Comparison of ENCODE assay signal across 9 cellular contexts in the genomic region with DNA sequence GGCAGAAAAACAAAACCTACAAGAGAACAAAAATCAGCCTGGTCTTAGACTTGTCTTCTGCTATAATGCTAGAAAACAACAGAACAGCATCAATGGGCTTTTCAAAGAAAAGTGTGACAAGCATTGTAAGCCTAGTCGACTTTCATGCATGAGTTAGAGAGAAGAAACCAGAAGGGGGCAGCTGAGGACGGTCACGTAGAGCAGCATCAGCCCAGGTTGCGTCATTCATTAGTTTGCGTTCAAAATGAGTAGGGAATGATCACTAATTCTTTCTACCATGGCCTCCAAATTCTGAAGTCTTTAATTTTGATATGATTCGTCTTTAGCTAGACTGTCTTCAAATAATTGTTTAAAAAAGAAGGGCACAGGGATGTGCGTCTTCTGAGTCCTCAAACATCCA. TPM values are rescaled to one million over a fixed set of nuclear protein-coding genes. Genes with fewer than 3 reads are reported as not detected.
DNase-seq lines count a peak whose midpoint lies in the region; ATAC-seq and TF ChIP-seq lines count a peak whose summit lies in the region.
"Had no signal": no experiment of that assay in that cellular context is flagged by ENCODE, and none has a peak within 500 bp of the region (broad histone marks: within the 10 kb centered on the region; RNA-seq: fewer than 3 reads in every experiment).

No MANE protein-coding gene starts in this region.

- no TSS peak for BruUV-seq in HCT116 (replicated peaks; lab: Mats Ljungman, UMichigan)

- no peaks in the 10 kb centered on the region for H3K27me3 ChIP-seq in CD4-positive, alpha-beta T cell (ENCODE audit: control insufficient read depth, insufficient read depth, low read length)
- H3K27me3 ChIP-seq in HCT116 (ENCODE audit: insufficient read depth, low read length), result no peaks in the 10 kb centered on the region
- no peaks in the 10 kb centered on the region for H3K27me3 ChIP-seq in RWPE2 (ENCODE audit: insufficient read depth, poor library complexity, severe bottlenecking)
- peaks cover 11% of the 10 kb centered on the region for H3K27me3 ChIP-seq in iPS-18a (ENCODE audit: control insufficient read depth, insufficient read depth, low read length)

- H4K20me1 ChIP-seq in HCT116 (ENCODE audit: insufficient read depth), result no peaks in the 10 kb centered on the region

- intact Hi-C loops in CD4-positive, alpha-beta T cell (cut with DNase I, micrococcal nuclease), result loop anchor here in 1 of 2 experiments (5.0 to 10.0 kb wide), 3 partner anchors 35 to 1688 kb away; partner anchors contain the start of gene CDK20
- intact Hi-C loops in HCT116 (cut with micrococcal nuclease), result loop anchor here (5.0 kb wide), 1 partner anchor 1035 kb away; no protein-coding TSS in a partner anchor

- POLR2A ChIA-PET in CD4-positive, alpha-beta T cell (lab: Charles Lee), result interaction anchor here (0.6 kb wide), 1 partner anchor 66 kb away, joined by 3 read pairs; no protein-coding TSS in a partner anchor
- POLR2A ChIA-PET in HCT116 (lab: Charles Lee), result no interaction called here

- ATAC-seq in CD4-positive, alpha-beta T cell (ENCODE audit: poor library complexity), result no peak
- no peak for ATAC-seq in HCT116
- no peak for ATAC-seq in RWPE2 (ENCODE audit: low read depth)
- no peak for ATAC-seq in GM21381 (IDR thresholded peaks at IDR 0.05; ENCODE audit: unreplicated experiment)
- ATAC-seq in HG03378 (IDR thresholded peaks at IDR 0.05; ENCODE audit: unreplicated experiment), result no peak

- TF ChIP-seq POLR2A in HCT116 (IDR thresholded peaks at IDR 0.05; ENCODE audit: borderline replicate concordance, extremely low read depth, insufficient read depth, insufficient read length), result no peak

- no peaks in the 10 kb centered on the region for H3K9me3 Mint-ChIP-seq in CD4-positive, alpha-beta T cell

- H3K4me1 ChIP-seq in HCT116 (ENCODE audit: control insufficient read depth in 1 of 2, insufficient read depth in 2 of 2, low read length in 2 of 2) (peaks cover 3 to 8% of the 10 kb centered on the region in 2 experiments; a peak in 3 of 4 replicates), RWPE2 (ENCODE audit: insufficient read depth, poor library complexity, severe bottlenecking) (no peaks in the 10 kb centered on the region), iPS-18a (ENCODE audit: control insufficient read depth, low read depth, low read length) (peaks cover 32% of the 10 kb centered on the region)

- DNase-seq in CD4-positive, alpha-beta T cell, result peak in 1 of 10 experiments; percentile 6
- DNase-seq in HCT116 (ENCODE audit: low read depth, low spot score) (no peak), RWPE2 (ENCODE audit: low spot score) (no peak), SK-N-DZ (ENCODE audit: low spot score) (no peak)
- no peak for DNase-seq in activated CD4-positive, alpha-beta T cell treated with anti-CD3 and anti-CD28 coated beads, Interleukin-2, amount 50 U/mL, for 1 hour
- DNase-seq: activated naive CD4-positive, alpha-beta T cell treated with anti-CD3 and anti-CD28 coated beads, Interleukin-2, amount 50 U/mL, for 16 hours had no signal

- no peaks in the 10 kb centered on the region for H3K9me3 ChIP-seq in CD4-positive, alpha-beta T cell (ENCODE audit: control insufficient read depth, low read length)
- H3K9me3 ChIP-seq in HCT116 (ENCODE audit: control insufficient read depth in 1 of 2, insufficient read depth in 1 of 2, low read depth in 1 of 2, low read length in 2 of 2) (no peaks in the 10 kb centered on the region), RWPE2 (ENCODE audit: severe bottlenecking) (no peaks in the 10 kb centered on the region), iPS-18a (ENCODE audit: control insufficient read depth, low read depth, low read length) (no peaks in the 10 kb centered on the region)

- RAD21 ChIA-PET in HCT116 (lab: Charles Lee; ENCODE audit: low non-redundant PET in 1 of 2, low total read pairs in 2 of 2, uncharacterized antibody in 2 of 2, unreplicated experiment in 2 of 2), result no interaction called here

- peak overlapping the region; percentile 31 for H3K27ac Mint-ChIP-seq in CD4-positive, alpha-beta T cell

- no peak overlapping the region for H2AFZ ChIP-seq in HCT116 (ENCODE audit: low read depth, low read length, poor library complexity, severe bottlenecking)

- H3K9ac ChIP-seq in HCT116 (ENCODE audit: low read length), result no peak overlapping the region
- H3K9ac ChIP-seq in iPS-18a (ENCODE audit: low read length), result peak overlapping the region; percentile 68

- no peak overlapping the region for H3K4me2 ChIP-seq in HCT116 (ENCODE audit: low read length)

- H3K36me3 ChIP-seq in HCT116 (ENCODE audit: control insufficient read depth in 1 of 2, insufficient read depth in 2 of 2, low read length in 2 of 2) (no peaks in the 10 kb centered on the region), RWPE2 (ENCODE audit: low read depth) (peaks cover 13% of the 10 kb centered on the region), iPS-18a (ENCODE audit: control insufficient read depth, low read depth, low read length) (no peaks in the 10 kb centered on the region)

- no peaks in the 10 kb centered on the region for H3K79me2 ChIP-seq in HCT116 (ENCODE audit: insufficient read depth, low read length)

- no peak for TF ChIP-seq CTCF in CD4-positive, alpha-beta T cell (IDR thresholded peaks at IDR 0.05)
- TF ChIP-seq CTCF in HCT116 (IDR thresholded peaks at IDR 0.05 in 2 of 3, conservative IDR thresholded peaks at IDR 0.05 in 1 of 3; ENCODE audit: borderline replicate concordance in 1 of 3, insufficient read depth in 1 of 3, low read depth in 2 of 3, low read length in 2 of 3) (peak; percentile 11 to 43 (median 34); a peak in 4 of 6 replicates), RWPE2 (IDR thresholded peaks at IDR 0.05; ENCODE audit: poor library complexity, severe bottlenecking) (peak; percentile 12)

- H3K4me3 ChIP-seq in HCT116 (replicated peaks in 1 of 2; ENCODE audit: low read depth in 1 of 2, low read length in 2 of 2) (no peak overlapping the region), RWPE2 (ENCODE audit: severe bottlenecking) (no peak overlapping the region), iPS-18a (ENCODE audit: low read length) (peak overlapping the region; percentile 42)

- no peak overlapping the region for H3K4me3 Mint-ChIP-seq in CD4-positive, alpha-beta T cell

- peaks cover 10% of the 10 kb centered on the region for H3K4me1 Mint-ChIP-seq in CD4-positive, alpha-beta T cell (ENCODE audit: low read depth)

- no peak overlapping the region for H3K27ac ChIP-seq in CD4-positive, alpha-beta T cell (ENCODE audit: low read depth, low read length)
- H3K27ac ChIP-seq in HCT116 (ENCODE audit: low read depth, low read length) (no peak overlapping the region), RWPE2 (ENCODE audit: poor library complexity, severe bottlenecking) (no peak overlapping the region), iPS-18a (ENCODE audit: low read length) (peak overlapping the region; percentile 57)

- no peaks in the 10 kb centered on the region for H3K9me2 ChIP-seq in HCT116 (ENCODE audit: insufficient read depth)

- CTCF ChIA-PET in CD4-positive, alpha-beta T cell (lab: Charles Lee), result no interaction called here
- CTCF ChIA-PET in HCT116 (lab: Charles Lee), result no interaction called here

- TF ChIP-seq RAD21 in HCT116 (IDR thresholded peaks at IDR 0.05; ENCODE audit: low read depth), result peak; percentile 40

- peaks cover 16% of the 10 kb centered on the region for H3K36me3 Mint-ChIP-seq in CD4-positive, alpha-beta T cell (ENCODE audit: low read depth)

- no peaks in the 10 kb centered on the region for H3K27me3 Mint-ChIP-seq in CD4-positive, alpha-beta T cell

TF ChIP-seq in HCT116, 20 proteins besides CTCF, POLR2A, EP300 and RAD21:
- TF ChIP-seq CEBPB (IDR thresholded peaks at IDR 0.05; ENCODE audit: low read depth), result peak; percentile 78
- no peak for TF ChIP-seq SP1 (IDR thresholded peaks at IDR 0.05; ENCODE audit: low read depth)
- TF ChIP-seq, protein P1, sequence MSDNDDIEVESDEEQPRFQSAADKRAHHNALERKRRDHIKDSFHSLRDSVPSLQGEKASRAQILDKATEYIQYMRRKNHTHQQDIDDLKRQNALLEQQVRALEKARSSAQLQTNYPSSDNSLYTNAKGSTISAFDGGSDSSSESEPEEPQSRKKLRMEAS (IDR thresholded peaks at IDR 0.05), result no peak

RNA-seq across cellular contexts. Expression of gene ISCA1, which starts 4.7 kb away (rescaled TPM):
- total RNA-seq in CD4-positive, alpha-beta T cell, result 10 to 100 TPM; 85.3 to 91.6 TPM
- 25.7 TPM for total RNA-seq in HCT116 (2021; ENCODE audit: unreplicated experiment)
- polyA plus RNA-seq in HCT116 (2012), result 9.2 and 11.9 TPM in 2 replicates
- polyA plus RNA-seq in SK-N-DZ (2014; cell fraction: cytosol; rRNA removed), result 63.5 and 72.3 TPM in 2 replicates
- 34.8 and 41.6 TPM in 2 replicates for polyA plus RNA-seq in SK-N-DZ (2014; cell fraction: nucleus; rRNA removed)

RNA-seq across cellular contexts. Expression of gene C9orf153, which starts 27.6 kb away (rescaled TPM):
- total RNA-seq in CD4-positive, alpha-beta T cell, result 1 to 10 TPM in 1 of 2 experiments, under 1 TPM in 1; 0.66 to 1.0 TPM
- total RNA-seq in HCT116 (2021; ENCODE audit: unreplicated experiment), result not detected
- polyA plus RNA-seq in HCT116 (2012), result not detected in 2 replicates
- polyA plus RNA-seq in SK-N-DZ (2014; cell fraction: cytosol; rRNA removed), result 0.12 TPM in 1 of 2 replicates, not detected in the other
- 0.55 TPM in 1 of 2 replicates, not detected in the other for polyA plus RNA-seq in SK-N-DZ (2014; cell fraction: nucleus; rRNA removed)
